In the genomic region with DNA sequence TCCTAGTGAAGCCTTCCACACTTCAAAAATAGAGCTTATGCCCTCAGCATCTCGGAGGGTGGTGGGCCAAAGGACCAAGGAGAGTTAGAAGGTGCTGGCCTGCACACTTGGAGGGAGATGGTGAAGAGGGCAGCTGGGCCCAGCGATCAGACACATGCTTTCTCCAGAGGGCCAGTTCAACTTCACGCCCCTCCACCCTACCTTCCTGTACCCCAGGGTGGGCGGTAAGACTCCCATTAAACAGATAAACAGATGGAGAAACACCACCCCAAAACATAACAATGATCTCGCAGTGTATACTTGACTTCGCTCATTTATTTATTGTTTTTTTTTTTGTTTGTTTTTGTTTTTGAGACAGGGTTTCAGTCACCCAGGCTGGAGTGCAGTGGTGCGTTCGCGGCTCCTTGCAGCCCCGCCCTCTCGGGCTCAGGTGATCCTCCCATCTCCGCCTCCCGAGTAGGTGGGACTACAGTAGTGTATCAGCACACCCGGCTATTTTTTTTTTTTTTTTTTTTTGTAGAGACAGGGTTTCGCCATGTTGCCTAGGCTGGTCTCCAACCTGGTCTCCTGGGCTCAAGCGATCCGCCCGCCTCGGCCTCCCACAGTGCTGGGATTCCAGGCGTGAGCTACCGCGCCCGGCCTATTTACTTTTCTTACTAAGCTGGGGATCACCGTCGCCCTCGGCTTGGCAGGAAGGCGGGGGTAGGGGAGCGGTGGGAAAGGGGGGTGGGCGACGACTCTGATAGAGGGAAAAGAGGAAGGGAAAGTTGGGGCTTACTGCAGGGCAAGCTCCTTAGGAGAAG, we compare ENCODE assay signal across 8 cellular contexts. TPM values are rescaled to one million over a fixed set of nuclear protein-coding genes. Genes with fewer than 3 reads are reported as not detected.
DNase-seq lines count a peak whose midpoint lies in the region; ATAC-seq and TF ChIP-seq lines count a peak whose summit lies in the region.

No MANE protein-coding gene starts in this region.

- H3K4me1 Mint-ChIP-seq in WTC11: peaks cover 31% of the 10 kb centered on the region

- CTCF ChIA-PET in GM10248 (lab: Yijun Ruan, JAX): interaction anchor here (1.2 to 4.9 kb wide), 6 partner anchors 12 to 55 kb away, joined by 3 to 36 read pairs (median 24); a partner anchor contains a TSS
- CTCF ChIA-PET in WTC11 (lab: Charles Lee): interaction anchor here (0.6 to 4.0 kb wide), 11 partner anchors 14 to 488 kb away, joined by 3 to 40 read pairs (median 10); a partner anchor contains a TSS

- TF ChIP-seq CTCF in GM10248 (IDR thresholded peaks at IDR 0.05; ENCODE audit: control extremely low read depth, extremely low read depth, low read depth, missing control alignments) (no peak), WTC11 (IDR thresholded peaks at IDR 0.05) (no peak), cardiac fibroblast (IDR thresholded peaks at IDR 0.05; ENCODE audit: low read depth, low read length) (no peak)

- DNase-seq in GM10248 (ENCODE audit: extremely low spot score): peak; percentile 74
- DNase-seq in NCI-H2107 (lab: John Stamatoyannopoulos, UW): peak; percentile 57
- peak; percentile 83 for DNase-seq in WTC11 (ENCODE audit: low spot score)
- DNase-seq in cardiac fibroblast (ENCODE audit: low read depth in 2 of 2): peak; percentile 47 to 80
- peak; percentile 91 to 93 for DNase-seq in left colon
- DNase-seq in stimulated activated CD4-positive, alpha-beta T cell treated with anti-CD3 and anti-CD28 coated beads, Interleukin-4, amount 100 ng/mL, for 1 hour: peak; percentile 85

- intact Hi-C loops in left colon (cut with DNase I, micrococcal nuclease): no loop called here

- H3K9me3 Mint-ChIP-seq in WTC11: no peaks in the 10 kb centered on the region

- H3K4me3 Mint-ChIP-seq in WTC11: peak overlapping the region; percentile 93

- POLR2A ChIA-PET in GM10248 (lab: Yijun Ruan, JAX): interaction anchor here (0.9 to 1.5 kb wide), 2 partner anchors 12 to 14 kb away, joined by 6 to 9 read pairs; no protein-coding TSS in a partner anchor
- POLR2A ChIA-PET in WTC11 (lab: Charles Lee): interaction anchor here (0.7 to 3.1 kb wide), 6 partner anchors 11 to 50 kb away, joined by 5 to 37 read pairs (median 10); a partner anchor contains a TSS

- H3K36me3 Mint-ChIP-seq in WTC11: peaks cover 9% of the 10 kb centered on the region

- peak; percentile 50 for ATAC-seq in HG02798 (IDR thresholded peaks at IDR 0.05; ENCODE audit: poor library complexity, unreplicated experiment)
- ATAC-seq in WTC11: peak; percentile 83
- peak; percentile 76 for ATAC-seq in left colon
- ATAC-seq in GM21786 (IDR thresholded peaks at IDR 0.05; ENCODE audit: unreplicated experiment): no peak

- peak overlapping the region; percentile 83 for H3K27ac Mint-ChIP-seq in WTC11

- H3K4me3 ChIP-seq in cardiac fibroblast (replicated peaks in 1 of 2; ENCODE audit: low read depth in 2 of 2, low read length in 2 of 2): peak overlapping the region; percentile 67 to 69

- H3K27me3 Mint-ChIP-seq in WTC11 (ENCODE audit: low read depth): no peaks in the 10 kb centered on the region

TF ChIP-seq in WTC11, 78 proteins besides CTCF, POLR2A, EP300 and RAD21:
- TF ChIP-seq, protein P1, sequence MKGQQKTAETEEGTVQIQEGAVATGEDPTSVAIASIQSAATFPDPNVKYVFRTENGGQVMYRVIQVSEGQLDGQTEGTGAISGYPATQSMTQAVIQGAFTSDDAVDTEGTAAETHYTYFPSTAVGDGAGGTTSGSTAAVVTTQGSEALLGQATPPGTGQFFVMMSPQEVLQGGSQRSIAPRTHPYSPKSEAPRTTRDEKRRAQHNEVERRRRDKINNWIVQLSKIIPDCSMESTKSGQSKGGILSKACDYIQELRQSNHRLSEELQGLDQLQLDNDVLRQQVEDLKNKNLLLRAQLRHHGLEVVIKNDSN (CRISPR knock-in tag; IDR thresholded peaks at IDR 0.05): 0 out of 2 replicates have a peak, but pooled peaks have one; percentile 18
- TF ChIP-seq, protein P2, sequence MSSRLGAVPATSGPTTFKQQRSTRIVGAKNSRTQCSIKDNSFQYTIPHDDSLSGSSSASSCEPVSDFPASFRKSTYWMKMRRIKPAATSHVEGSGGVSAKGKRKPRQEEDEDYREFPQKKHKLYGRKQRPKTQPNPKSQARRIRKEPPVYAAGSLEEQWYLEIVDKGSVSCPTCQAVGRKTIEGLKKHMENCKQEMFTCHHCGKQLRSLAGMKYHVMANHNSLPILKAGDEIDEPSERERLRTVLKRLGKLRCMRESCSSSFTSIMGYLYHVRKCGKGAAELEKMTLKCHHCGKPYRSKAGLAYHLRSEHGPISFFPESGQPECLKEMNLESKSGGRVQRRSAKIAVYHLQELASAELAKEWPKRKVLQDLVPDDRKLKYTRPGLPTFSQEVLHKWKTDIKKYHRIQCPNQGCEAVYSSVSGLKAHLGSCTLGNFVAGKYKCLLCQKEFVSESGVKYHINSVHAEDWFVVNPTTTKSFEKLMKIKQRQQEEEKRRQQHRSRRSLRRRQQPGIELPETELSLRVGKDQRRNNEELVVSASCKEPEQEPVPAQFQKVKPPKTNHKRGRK (CRISPR knock-in tag; IDR thresholded peaks at IDR 0.05; ENCODE audit: borderline replicate concordance): no peak

RNA-seq across cellular contexts. Expression of a gene that starts 1.8 kb away (rescaled TPM):
- total RNA-seq in WTC11 (2021) (0.57 to 0.96 TPM (median 0.87 TPM) in 3 replicates), left colon (1 to 10 TPM; 2.1 to 2.2 TPM)

RNA-seq across cellular contexts. Expression of a gene that starts 17.1 kb away (rescaled TPM):
- 40.2 to 69.0 TPM (median 65.8 TPM) in 3 replicates for total RNA-seq in WTC11 (2021)
- total RNA-seq in left colon: 10 to 100 TPM; 25.4 to 27.8 TPM

RNA-seq across cellular contexts. Expression of a gene that starts 28.9 kb away (rescaled TPM):
- 21.6 to 24.6 TPM (median 23.2 TPM) in 3 replicates for total RNA-seq in WTC11 (2021)
- total RNA-seq in left colon: 10 to 100 TPM; 22.5 to 27.8 TPM

RNA-seq across cellular contexts. Expression of a gene that starts 30.9 kb away (rescaled TPM):
- total RNA-seq in WTC11 (2021) (10.2 to 12.5 TPM (median 10.4 TPM) in 3 replicates), left colon (10 to 100 TPM in 1 of 2 donors, 1 to 10 TPM in 1; 4.1 to 26.1 TPM)

RNA-seq across cellular contexts. Expression of a gene that starts 53.0 kb away (rescaled TPM):
- 93.3 to 94.6 TPM (median 93.6 TPM) in 3 replicates for total RNA-seq in WTC11 (2021)
- 10 to 100 TPM; 78.8 to 79.6 TPM for total RNA-seq in left colon
